ENCODE assay signal across 17 cellular contexts in genomic region chr22:45833613-45834012, GRCh38.
A peak's percentile ranks its signal among the peaks of the same experiment; 100 is the strongest.
DNase-seq lines count a peak whose midpoint lies in the region; ATAC-seq, FAIRE-seq and TF ChIP-seq lines count a peak whose summit lies in the region.
"Had no signal": no experiment of that assay in that cellular context is flagged by ENCODE, and none has a peak within 500 bp of the region (broad histone marks: within the 10 kb centered on the region; RNA-seq: fewer than 3 reads in every experiment).

No MANE protein-coding gene starts in this region.

- no peaks in the 10 kb centered on the region for H4K20me1 ChIP-seq in HepG2 (ENCODE audit: insufficient read depth, low read length)
- peaks cover 11% of the 10 kb centered on the region for H4K20me1 ChIP-seq in neural progenitor cell (ENCODE audit: low read depth)

- no peaks in the 10 kb centered on the region for H3K9me3 ChIP-seq in HepG2 (ENCODE audit: low read length)
- H3K9me3 ChIP-seq in right lobe of liver: no peaks in the 10 kb centered on the region
- H3K9me3 ChIP-seq in RWPE2 (ENCODE audit: severe bottlenecking): no peaks in the 10 kb centered on the region
- no peaks in the 10 kb centered on the region for H3K9me3 ChIP-seq in neural progenitor cell (ENCODE audit: low read depth)

- intact Hi-C loops in HepG2 (cut with micrococcal nuclease; ENCODE audit: unreplicated experiment) (no loop called here), right lobe of liver (cut with DNase I) (loop anchor here in 1 of 2 donors (10.0 kb wide), 1 partner anchor 189 kb away; no protein-coding TSS in a partner anchor)

- CTCF ChIA-PET in HepG2 (lab: Yijun Ruan, JAX; ENCODE audit: low intra/inter-chr PET ratio, low total read pairs): no interaction called here

- peaks cover 11% of the 10 kb centered on the region for H3K9me3 Mint-ChIP-seq in neural progenitor cell
- H3K9me3 Mint-ChIP-seq: CD8-positive, alpha-beta T cell; GM23338 had no signal

- H3K27ac Mint-ChIP-seq in neural progenitor cell: peak overlapping the region; percentile 48

- H3K4me3 ChIP-seq in HepG2 (replicated peaks in 1 of 3; ENCODE audit: insufficient read depth in 1 of 3, low read depth in 2 of 3, low read length in 3 of 3) (no peak overlapping the region), right lobe of liver (no peak overlapping the region), RWPE2 (ENCODE audit: severe bottlenecking) (no peak overlapping the region), neural progenitor cell (no peak overlapping the region)
- H3K4me3 ChIP-seq: GM23338 had no signal

- TF ChIP-seq CTCF in HepG2 (CRISPR knock-in tag; IDR thresholded peaks at IDR 0.05) (no peak), right lobe of liver (IDR thresholded peaks at IDR 0.05) (no peak), RWPE2 (IDR thresholded peaks at IDR 0.05; ENCODE audit: poor library complexity, severe bottlenecking) (no peak), neural progenitor cell (IDR thresholded peaks at IDR 0.05) (no peak)

- no peaks in the 10 kb centered on the region for H3F3A ChIP-seq in neural progenitor cell (ENCODE audit: low read depth)

- H3K4me1 ChIP-seq in HepG2 (ENCODE audit: insufficient read depth, low read length) (peaks cover 9% of the 10 kb centered on the region), right lobe of liver (no peaks in the 10 kb centered on the region), RWPE2 (ENCODE audit: insufficient read depth, poor library complexity, severe bottlenecking) (peaks cover 31% of the 10 kb centered on the region), neural progenitor cell (peaks cover 16% of the 10 kb centered on the region)

- H3K4me3 Mint-ChIP-seq in neural progenitor cell: no peak overlapping the region
- H3K4me3 Mint-ChIP-seq: CD14-positive monocyte; CD8-positive, alpha-beta T cell; GM23338 had no signal

- POLR2A ChIA-PET in HepG2 (lab: Yijun Ruan, JAX): no interaction called here

- H3K79me2 ChIP-seq in HepG2 (ENCODE audit: insufficient read depth, low read length) (no peaks in the 10 kb centered on the region), neural progenitor cell (ENCODE audit: low read depth) (no peaks in the 10 kb centered on the region)

- H3K4me2 ChIP-seq in HepG2 (ENCODE audit: low read depth, low read length) (no peak overlapping the region), neural progenitor cell (no peak overlapping the region)
- H3K4me2 ChIP-seq: GM23338 had no signal

- H3K27ac ChIP-seq in HepG2 (ENCODE audit: extremely low read length, insufficient read depth, low read length) (no peak overlapping the region), right lobe of liver (no peak overlapping the region), RWPE2 (ENCODE audit: poor library complexity, severe bottlenecking) (peak overlapping the region; percentile 53), neural progenitor cell (no peak overlapping the region)

- no peak for TF ChIP-seq RAD21 in HepG2 (CRISPR knock-in tag; IDR thresholded peaks at IDR 0.05)

- H3K27me3 Mint-ChIP-seq in neural progenitor cell (ENCODE audit: insufficient read depth, low read depth): peaks cover 2% of the 10 kb centered on the region

- H3K27me3 ChIP-seq in HepG2 (ENCODE audit: control insufficient read depth in 1 of 2, insufficient read depth in 2 of 2, low read length in 2 of 2) (no peaks in the 10 kb centered on the region), right lobe of liver (no peaks in the 10 kb centered on the region), RWPE2 (ENCODE audit: insufficient read depth, poor library complexity, severe bottlenecking) (no peaks in the 10 kb centered on the region), neural progenitor cell (no peaks in the 10 kb centered on the region)

- WGBS in HepG2 (ENCODE audit: low lambda C conversion rate): 84% methylated on average over 9 of the region's 14 CpGs
- WGBS in right lobe of liver (ENCODE audit: insufficient coverage, low coverage, low lambda C conversion rate, missing lambda C conversion rate): 62% methylated on average over 6 of the region's 14 CpGs

- no peak for TF ChIP-seq EP300 in HepG2 (IDR thresholded peaks at IDR 0.05; ENCODE audit: low read depth in 2 of 2, low read length in 2 of 2)
- TF ChIP-seq EP300 in HepG2 (CRISPR knock-in tag; IDR thresholded peaks at IDR 0.05; ENCODE audit: borderline replicate concordance): no peak

- peaks cover 6 to 11% of the 10 kb centered on the region in 2 experiments; a peak in 4 of 5 replicates for H3K36me3 ChIP-seq in HepG2 (replicated peaks in 1 of 2; ENCODE audit: control insufficient read depth in 1 of 2, insufficient read depth in 2 of 2, low read length in 2 of 2)
- H3K36me3 ChIP-seq in right lobe of liver: no peaks in the 10 kb centered on the region
- no peaks in the 10 kb centered on the region; the same call in 1 of the 2 replicates for H3K36me3 ChIP-seq in RWPE2 (ENCODE audit: low read depth)
- no peaks in the 10 kb centered on the region for H3K36me3 ChIP-seq in neural progenitor cell

- DNase-seq in HepG2 (ENCODE audit: low spot score) (no peak), right lobe of liver (no peak), RWPE2 (ENCODE audit: low spot score) (no peak), neural progenitor cell (ENCODE audit: low spot score) (no peak), NCI-H2081 (lab: John Stamatoyannopoulos, UW) (no peak), HK-2 (ENCODE audit: unreplicated experiment) (no peak)
- DNase-seq: ACHN; CD8-positive, alpha-beta T cell; COR-L47; EL; H7 had no signal

- H3K4me1 Mint-ChIP-seq in neural progenitor cell: peaks cover 45% of the 10 kb centered on the region
- H3K4me1 Mint-ChIP-seq: CD14-positive monocyte had no signal

- no peak for ATAC-seq in HepG2
- ATAC-seq in right lobe of liver: no peak
- ATAC-seq in RWPE2 (ENCODE audit: low read depth): no peak
- ATAC-seq in GM21390 (IDR thresholded peaks at IDR 0.05; ENCODE audit: unreplicated experiment): no peak
- ATAC-seq: CD8-positive, alpha-beta T cell; GM23338 had no signal

- H3K9ac ChIP-seq in HepG2 (ENCODE audit: insufficient read depth, low read depth, low read length) (no peak overlapping the region), neural progenitor cell (no peak overlapping the region)

- FAIRE-seq in HepG2 (lab: Jason Lieb, UNC): no peak
- FAIRE-seq: D721Med, G401.6, HTR-8/SVneo had no signal

- BruUV-seq in HepG2 (replicated peaks; lab: Mats Ljungman, UMichigan): no TSS peak

- no peak for TF ChIP-seq POLR2A in HepG2 (IDR thresholded peaks at IDR 0.05; ENCODE audit: insufficient read depth in 1 of 2, low read depth in 2 of 2, low read length in 2 of 2)
- no peak for TF ChIP-seq POLR2A in right lobe of liver (IDR thresholded peaks at IDR 0.05)

- H3K36me3 Mint-ChIP-seq in neural progenitor cell: peaks cover 26% of the 10 kb centered on the region

- in situ Hi-C loops in HepG2 (cut with HindIII; ENCODE audit: extremely low pct_ligation_motif_present, low pct_unique_long_range_greater_than_20kb): no loop called here

- H2AFZ ChIP-seq in HepG2 (ENCODE audit: low read length) (no peak overlapping the region), neural progenitor cell (replicated peaks) (no peak overlapping the region)
- H2AFZ ChIP-seq: GM23338 had no signal

TF ChIP-seq in HepG2, 621 proteins besides CTCF, POLR2A, EP300 and RAD21:
- 0 out of 2 replicates have a peak, but pooled peaks have one; percentile 31 for TF ChIP-seq ZBTB38 (CRISPR knock-in tag; IDR thresholded peaks at IDR 0.05)
- TF ChIP-seq, protein P1, sequence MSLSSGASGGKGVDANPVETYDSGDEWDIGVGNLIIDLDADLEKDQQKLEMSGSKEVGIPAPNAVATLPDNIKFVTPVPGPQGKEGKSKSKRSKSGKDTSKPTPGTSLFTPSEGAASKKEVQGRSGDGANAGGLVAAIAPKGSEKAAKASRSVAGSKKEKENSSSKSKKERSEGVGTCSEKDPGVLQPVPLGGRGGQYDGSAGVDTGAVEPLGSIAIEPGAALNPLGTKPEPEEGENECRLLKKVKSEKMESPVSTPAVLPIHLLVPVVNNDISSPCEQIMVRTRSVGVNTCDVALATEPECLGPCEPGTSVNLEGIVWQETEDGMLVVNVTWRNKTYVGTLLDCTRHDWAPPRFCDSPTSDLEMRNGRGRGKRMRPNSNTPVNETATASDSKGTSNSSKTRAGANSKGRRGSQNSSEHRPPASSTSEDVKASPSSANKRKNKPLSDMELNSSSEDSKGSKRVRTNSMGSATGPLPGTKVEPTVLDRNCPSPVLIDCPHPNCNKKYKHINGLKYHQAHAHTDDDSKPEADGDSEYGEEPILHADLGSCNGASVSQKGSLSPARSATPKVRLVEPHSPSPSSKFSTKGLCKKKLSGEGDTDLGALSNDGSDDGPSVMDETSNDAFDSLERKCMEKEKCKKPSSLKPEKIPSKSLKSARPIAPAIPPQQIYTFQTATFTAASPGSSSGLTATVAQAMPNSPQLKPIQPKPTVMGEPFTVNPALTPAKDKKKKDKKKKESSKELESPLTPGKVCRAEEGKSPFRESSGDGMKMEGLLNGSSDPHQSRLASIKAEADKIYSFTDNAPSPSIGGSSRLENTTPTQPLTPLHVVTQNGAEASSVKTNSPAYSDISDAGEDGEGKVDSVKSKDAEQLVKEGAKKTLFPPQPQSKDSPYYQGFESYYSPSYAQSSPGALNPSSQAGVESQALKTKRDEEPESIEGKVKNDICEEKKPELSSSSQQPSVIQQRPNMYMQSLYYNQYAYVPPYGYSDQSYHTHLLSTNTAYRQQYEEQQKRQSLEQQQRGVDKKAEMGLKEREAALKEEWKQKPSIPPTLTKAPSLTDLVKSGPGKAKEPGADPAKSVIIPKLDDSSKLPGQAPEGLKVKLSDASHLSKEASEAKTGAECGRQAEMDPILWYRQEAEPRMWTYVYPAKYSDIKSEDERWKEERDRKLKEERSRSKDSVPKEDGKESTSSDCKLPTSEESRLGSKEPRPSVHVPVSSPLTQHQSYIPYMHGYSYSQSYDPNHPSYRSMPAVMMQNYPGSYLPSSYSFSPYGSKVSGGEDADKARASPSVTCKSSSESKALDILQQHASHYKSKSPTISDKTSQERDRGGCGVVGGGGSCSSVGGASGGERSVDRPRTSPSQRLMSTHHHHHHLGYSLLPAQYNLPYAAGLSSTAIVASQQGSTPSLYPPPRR (CRISPR knock-in tag; IDR thresholded peaks at IDR 0.05; ENCODE audit: borderline replicate concordance): no peak
